ENCODE assay signal across 8 cellular contexts in genomic region chr12:11062194-11062593, GRCh38. TPM values are rescaled to one million over a fixed set of nuclear protein-coding genes. Genes with fewer than 3 reads are reported as not detected.
DNase-seq lines count a peak whose midpoint lies in the region; ATAC-seq, FAIRE-seq and TF ChIP-seq lines count a peak whose summit lies in the region.
"Not testable (repeated sequence)": the region's sequence is repeated elsewhere in the genome, so short reads cannot be mapped to it uniquely, and the experiment has no call there.
"Had no signal": no experiment of that assay in that cellular context is flagged by ENCODE, and none has a peak within 500 bp of the region (broad histone marks: within the 10 kb centered on the region; RNA-seq: fewer than 3 reads in every experiment).

Gene TAS2R46 (minus strand): TSS chr12:11062294. CDS start chr12:11062294, 0 bp downstream.

- H2AFZ ChIP-seq in astrocyte (ENCODE audit: low read depth, low read length): not testable (repeated sequence)

- not testable (repeated sequence) for H3K9ac ChIP-seq in astrocyte (ENCODE audit: low read length)

- H3K4me3 Mint-ChIP-seq in activated T-helper 17 cell treated with anti-CD3 and anti-CD28 coated beads, Interleukin-2, amount 50 U/mL, for 72 hours; astrocyte (ENCODE audit: unreplicated experiment); nephron progenitor cell: not testable (repeated sequence)

- H3K79me2 ChIP-seq in astrocyte (ENCODE audit: insufficient read depth, low read length): not testable (repeated sequence)

- TF ChIP-seq CTCF in astrocyte (IDR thresholded peaks at IDR 0.05; ENCODE audit: insufficient read depth, low read depth, low read length); nephron progenitor cell (IDR thresholded peaks at IDR 0.05): not testable (repeated sequence)

- not testable (repeated sequence) for H3K36me3 ChIP-seq in astrocyte (ENCODE audit: insufficient read depth, low read length); small intestine (ENCODE audit: control insufficient read depth in 2 of 2, insufficient read depth in 2 of 2, low read length in 2 of 2)

- 87 to 98% (median 94%) methylated on average over 1 of the region's 1 CpG for WGBS in small intestine, 3 donors

- not testable (repeated sequence) for H4K20me1 ChIP-seq in astrocyte (ENCODE audit: insufficient read depth, low read length)

- H3K27ac ChIP-seq in astrocyte (ENCODE audit: low read depth, low read length); small intestine (ENCODE audit: low read depth in 1 of 2, low read length in 1 of 2): not testable (repeated sequence)

- not testable (repeated sequence) for ATAC-seq in activated T-helper 17 cell treated with anti-CD3 and anti-CD28 coated beads, Interleukin-2, amount 50 U/mL, for 72 hours (replicated peaks)

- not testable (repeated sequence) for H3K4me3 ChIP-seq in astrocyte (ENCODE audit: insufficient read depth, low read depth, low read length); small intestine (ENCODE audit: low read depth in 1 of 2, low read length in 2 of 2)

- not testable (repeated sequence) for H3K4me1 ChIP-seq in astrocyte (ENCODE audit: insufficient read depth, low read length); small intestine (ENCODE audit: control insufficient read depth in 2 of 2, insufficient read depth in 1 of 2, low read depth in 1 of 2, low read length in 1 of 2)

- H3K27ac Mint-ChIP-seq in activated T-helper 17 cell treated with anti-CD3 and anti-CD28 coated beads, Interleukin-2, amount 50 U/mL, for 72 hours: peak within 1 kb of the TSS; percentile 7
- not testable (repeated sequence) for H3K27ac Mint-ChIP-seq in astrocyte (ENCODE audit: unreplicated experiment)
- peak within 1 kb of the TSS; percentile 75 for H3K27ac Mint-ChIP-seq in nephron progenitor cell

- not testable (repeated sequence) for H3K9me3 ChIP-seq in astrocyte (ENCODE audit: insufficient read depth, low read depth, low read length); small intestine (ENCODE audit: control insufficient read depth, low read depth)

- not testable (repeated sequence) for H3K36me3 Mint-ChIP-seq in activated T-helper 17 cell treated with anti-CD3 and anti-CD28 coated beads, Interleukin-2, amount 50 U/mL, for 72 hours (ENCODE audit: low read depth); astrocyte (ENCODE audit: low read depth, unreplicated experiment)
- H3K36me3 Mint-ChIP-seq in nephron progenitor cell (ENCODE audit: low read depth): peaks cover 32% of the 10 kb centered on the region

- not testable (repeated sequence) for H3K9me3 Mint-ChIP-seq in activated T-helper 17 cell treated with anti-CD3 and anti-CD28 coated beads, Interleukin-2, amount 50 U/mL, for 72 hours; astrocyte (ENCODE audit: unreplicated experiment)
- H3K9me3 Mint-ChIP-seq in nephron progenitor cell: peaks cover 11% of the 10 kb centered on the region

- not testable (repeated sequence) for H3K27me3 Mint-ChIP-seq in activated T-helper 17 cell treated with anti-CD3 and anti-CD28 coated beads, Interleukin-2, amount 50 U/mL, for 72 hours; astrocyte (ENCODE audit: low read depth, unreplicated experiment); nephron progenitor cell (ENCODE audit: low read depth, poor library complexity)

- not testable (repeated sequence) for TF ChIP-seq POLR2A in GM12892 (IDR thresholded peaks at IDR 0.05; ENCODE audit: low read depth, low read length)

- DNase-seq in GM12892 (ENCODE audit: insufficient read length); astrocyte (ENCODE audit: low read depth); nephron progenitor cell; small intestine: not testable (repeated sequence)

- not testable (repeated sequence) for H3K27me3 ChIP-seq in astrocyte (ENCODE audit: insufficient read depth, low read length); small intestine (ENCODE audit: control insufficient read depth in 2 of 2, insufficient read depth in 2 of 2, low read length in 2 of 2)

- H3K4me2 ChIP-seq in astrocyte (ENCODE audit: low read length): not testable (repeated sequence)

- H3K4me1 Mint-ChIP-seq in activated T-helper 17 cell treated with anti-CD3 and anti-CD28 coated beads, Interleukin-2, amount 50 U/mL, for 72 hours; astrocyte (ENCODE audit: low read depth, unreplicated experiment); nephron progenitor cell: not testable (repeated sequence)

- FAIRE-seq in GM12892 (lab: Jason Lieb, UNC): peak; percentile 62
- FAIRE-seq in TTC549 (lab: Jason Lieb, UNC): peak; percentile 23
- peak; percentile 59 for FAIRE-seq in astrocyte (lab: Jason Lieb, UNC)
- peak; percentile 49 for FAIRE-seq in islet of Langerhans (lab: Jason Lieb, UNC)
- peak; percentile 19 for FAIRE-seq in small intestine (lab: Jason Lieb, UNC)

RNA-seq across cellular contexts. Expression of gene TAS2R46, which starts in this region (rescaled TPM):
- 0.40 TPM for polyA plus RNA-seq in GM12892 (2012; ENCODE audit: missing spikeins)
- 1 to 10 TPM; 1.8 to 3.1 TPM for total RNA-seq in activated T-helper 17 cell treated with anti-CD3 and anti-CD28 coated beads, Interleukin-2, amount 50 U/mL, for 72 hours
- total RNA-seq in astrocyte: 0.57 and 0.96 TPM in 2 replicates
- not detected for polyA plus RNA-seq in small intestine
- polyA plus RNA-seq: AG04450 had no signal
